Comparison of ENCODE assay signal across 9 cellular contexts in the genomic region with DNA sequence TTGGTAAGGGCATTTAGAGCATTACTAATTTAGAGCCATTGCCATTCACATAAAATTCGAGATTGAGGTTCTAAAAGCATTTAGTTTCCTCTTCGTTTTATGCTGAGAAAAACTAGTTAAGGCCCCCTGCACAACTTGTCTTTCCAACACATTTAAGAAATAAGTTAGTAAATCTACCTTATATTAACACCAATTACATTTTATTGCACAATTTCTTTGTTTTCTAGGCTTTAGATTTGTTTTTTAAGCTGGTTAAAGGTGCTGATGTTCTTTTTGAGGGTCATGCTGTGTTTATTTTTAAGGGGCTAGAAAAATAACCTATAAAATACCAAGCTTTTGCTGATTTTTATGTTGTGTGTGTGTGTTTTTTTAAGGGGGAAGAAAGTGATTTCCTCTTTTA. TPM values are rescaled to one million over a fixed set of nuclear protein-coding genes. Genes with fewer than 3 reads are reported as not detected.
DNase-seq lines count a peak whose midpoint lies in the region; ATAC-seq and TF ChIP-seq lines count a peak whose summit lies in the region.
"Had no signal": no experiment of that assay in that cellular context is flagged by ENCODE, and none has a peak within 500 bp of the region (broad histone marks: within the 10 kb centered on the region; RNA-seq: fewer than 3 reads in every experiment).

No MANE protein-coding gene starts in this region.

- H2AFZ ChIP-seq in HCT116 (ENCODE audit: low read depth, low read length, poor library complexity, severe bottlenecking), result no peak overlapping the region

- ATAC-seq in HCT116 (no peak), GM18907 (IDR thresholded peaks at IDR 0.05; ENCODE audit: unreplicated experiment) (no peak), HG02938 (IDR thresholded peaks at IDR 0.05; ENCODE audit: unreplicated experiment) (no peak), HG02970 (IDR thresholded peaks at IDR 0.05; ENCODE audit: low FRiP score, unreplicated experiment) (no peak)

- no peak for TF ChIP-seq RAD21 in HCT116 (IDR thresholded peaks at IDR 0.05; ENCODE audit: low read depth)

- BruUV-seq in HCT116 (replicated peaks; lab: Mats Ljungman, UMichigan), result no TSS peak

- RAD21 ChIA-PET in HCT116 (lab: Charles Lee; ENCODE audit: low non-redundant PET in 1 of 2, low total read pairs in 2 of 2, uncharacterized antibody in 2 of 2, unreplicated experiment in 2 of 2), result no interaction called here

- peak overlapping the region; percentile 93 to 95 for H3K4me3 ChIP-seq in HCT116 (replicated peaks in 1 of 2; ENCODE audit: low read depth in 1 of 2, low read length in 2 of 2)
- peak overlapping the region; percentile 92 for H3K4me3 ChIP-seq in fibroblast of villous mesenchyme (ENCODE audit: low read depth, low read length)
- H3K4me3 ChIP-seq in skin epidermis, result peak overlapping the region; percentile 69 to 95 (median 86)

- POLR2A ChIA-PET in HCT116 (lab: Charles Lee), result no interaction called here

- H3K27ac ChIP-seq in HCT116 (ENCODE audit: low read depth, low read length), result no peak overlapping the region
- peak overlapping the region; percentile 91 for H3K27ac ChIP-seq in VCaP
- H3K27ac ChIP-seq in skin epidermis, result peak overlapping the region in 9 of 21 experiments; percentile 2 to 99 (median 97)

- intact Hi-C loops in HCT116 (cut with micrococcal nuclease), result no loop called here

- TF ChIP-seq CTCF in HCT116 (IDR thresholded peaks at IDR 0.05 in 2 of 3, conservative IDR thresholded peaks at IDR 0.05 in 1 of 3; ENCODE audit: borderline replicate concordance in 1 of 3, insufficient read depth in 1 of 3, low read depth in 2 of 3, low read length in 2 of 3) (no peak), VCaP (conservative IDR thresholded peaks at IDR 0.05) (no peak), fibroblast of villous mesenchyme (IDR thresholded peaks at IDR 0.05; ENCODE audit: insufficient read depth, low read depth, low read length) (no peak)

- H3K4me1 ChIP-seq in HCT116 (ENCODE audit: control insufficient read depth in 1 of 2, insufficient read depth in 2 of 2, low read length in 2 of 2), result peaks cover 5 to 11% of the 10 kb centered on the region in 2 experiments; a peak in 3 of 4 replicates

- H4K20me1 ChIP-seq in HCT116 (ENCODE audit: insufficient read depth), result 0 out of 2 replicates have a peak, but pooled peaks cover 8% of the 10 kb centered on the region

- no peak for DNase-seq in HCT116 (ENCODE audit: low read depth, low spot score)
- no peak for DNase-seq in fibroblast of villous mesenchyme (ENCODE audit: low read depth)
- DNase-seq in NCI-H1694 treated with DMSO at 0.1 percent for 48 hours (lab: John Stamatoyannopoulos, UW), result no peak
- DNase-seq: NCI-H2107 had no signal

- H3K9ac ChIP-seq in HCT116 (ENCODE audit: low read length), result peak overlapping the region; percentile 83

- CTCF ChIA-PET in HCT116 (lab: Charles Lee), result interaction anchor here (0.9 kb wide), 1 partner anchor 81 kb away, joined by 3 read pairs; no protein-coding TSS in a partner anchor

- no peaks in the 10 kb centered on the region for H3K9me2 ChIP-seq in HCT116 (ENCODE audit: insufficient read depth)

- H3K36me3 ChIP-seq in HCT116 (ENCODE audit: control insufficient read depth in 1 of 2, insufficient read depth in 2 of 2, low read length in 2 of 2), result peaks cover 4 to 5% of the 10 kb centered on the region in 2 experiments; a peak in 3 of 4 replicates

- no peaks in the 10 kb centered on the region for H3K9me3 ChIP-seq in HCT116 (ENCODE audit: control insufficient read depth in 1 of 2, insufficient read depth in 1 of 2, low read depth in 1 of 2, low read length in 2 of 2)

- H3K79me2 ChIP-seq in HCT116 (ENCODE audit: insufficient read depth, low read length), result peaks cover 86% of the 10 kb centered on the region

- no peak for TF ChIP-seq POLR2A in HCT116 (IDR thresholded peaks at IDR 0.05; ENCODE audit: borderline replicate concordance, extremely low read depth, insufficient read depth, insufficient read length)

- no peaks in the 10 kb centered on the region for H3K27me3 ChIP-seq in HCT116 (ENCODE audit: insufficient read depth, low read length)

- H3K4me2 ChIP-seq in HCT116 (ENCODE audit: low read length), result peak overlapping the region; percentile 94

TF ChIP-seq in HCT116, 20 proteins besides CTCF, POLR2A, EP300 and RAD21:
- TF ChIP-seq FOSL1 (IDR thresholded peaks at IDR 0.05; ENCODE audit: low read depth) (no peak), SRF (IDR thresholded peaks at IDR 0.05; ENCODE audit: low read depth) (no peak), ZFX (IDR thresholded peaks at IDR 0.05) (no peak), JUND (IDR thresholded peaks at IDR 0.05) (no peak), TCF7L2 (IDR thresholded peaks at IDR 0.05; ENCODE audit: borderline replicate concordance, extremely low read depth, insufficient read depth, insufficient read length) (no peak)

RNA-seq across cellular contexts. Expression of a gene that starts 1.2 kb away (rescaled TPM):
- total RNA-seq in HCT116 (2021; ENCODE audit: unreplicated experiment), result 34.2 TPM
- polyA plus RNA-seq in HCT116 (2012), result 10.4 and 17.2 TPM in 2 replicates
- total RNA-seq in fibroblast of villous mesenchyme, result 24.8 and 59.2 TPM in 2 replicates

RNA-seq across cellular contexts. Expression of a gene that starts 1.4 kb away (rescaled TPM):
- 26.4 TPM for total RNA-seq in HCT116 (2021; ENCODE audit: unreplicated experiment)
- 38.4 and 45.3 TPM in 2 replicates for polyA plus RNA-seq in HCT116 (2012)
- 37.7 and 58.3 TPM in 2 replicates for total RNA-seq in fibroblast of villous mesenchyme

RNA-seq across cellular contexts. Expression of a gene that starts 59.2 kb away (rescaled TPM):
- total RNA-seq in HCT116 (2021; ENCODE audit: unreplicated experiment) (31.9 TPM), fibroblast of villous mesenchyme (2.3 and 4.3 TPM in 2 replicates)
- polyA plus RNA-seq in HCT116 (2012), result 18.2 and 21.8 TPM in 2 replicates
